Comparison of ENCODE assay signal across 15 cellular contexts in genomic region chr14:42884100-42884499, GRCh38.
DNase-seq lines count a peak whose midpoint lies in the region; ATAC-seq and TF ChIP-seq lines count a peak whose summit lies in the region.
"Had no signal": no experiment of that assay in that cellular context is flagged by ENCODE, and none has a peak within 500 bp of the region (broad histone marks: within the 10 kb centered on the region; RNA-seq: fewer than 3 reads in every experiment).

No MANE protein-coding gene starts in this region.

- POLR2A ChIA-PET in Panc1 (lab: Charles Lee) = no interaction called here
- POLR2A ChIA-PET in WTC11 (lab: Charles Lee) = interaction anchor here (0.5 kb wide), 1 partner anchor 21 kb away, joined by 3 read pairs; no protein-coding TSS in a partner anchor

- H3K4me1 ChIP-seq in Panc1 (ENCODE audit: control insufficient read depth, insufficient read depth, low read length) = no peaks in the 10 kb centered on the region
- no peaks in the 10 kb centered on the region for H3K4me1 ChIP-seq in psoas muscle
- no peaks in the 10 kb centered on the region for H3K4me1 ChIP-seq in transverse colon
- H3K4me1 ChIP-seq: tibial artery had no signal

- peaks cover 6% of the 10 kb centered on the region for H3K4me1 Mint-ChIP-seq in osteocyte (ENCODE audit: unreplicated experiment)
- no peaks in the 10 kb centered on the region for H3K4me1 Mint-ChIP-seq in WTC11
- H3K4me1 Mint-ChIP-seq: IgD-negative memory B cell, T-cell had no signal

- no TSS peak for BruUV-seq in Panc1 (replicated peaks; lab: Mats Ljungman, UMichigan)

- H3K9me3 ChIP-seq in Panc1 (ENCODE audit: control insufficient read depth, insufficient read depth, low read depth, low read length) (no peaks in the 10 kb centered on the region), psoas muscle (peaks cover 3% of the 10 kb centered on the region), transverse colon (no peaks in the 10 kb centered on the region)
- H3K9me3 ChIP-seq: tibial artery had no signal

- intact Hi-C loops in Panc1 (cut with micrococcal nuclease; ENCODE audit: unreplicated experiment) = no loop called here
- intact Hi-C loops in psoas muscle (cut with DNase I) = no loop called here
- intact Hi-C loops in transverse colon (cut with DNase I; ENCODE audit: low total_unique reads) = no loop called here

- DNase-seq in HL-60 (ENCODE audit: low read depth in 1 of 2, low spot score in 1 of 2) = peak; percentile 54 to 63
- DNase-seq in Panc1 (ENCODE audit: low read depth, low spot score) = peak; percentile 2
- DNase-seq in choroid plexus epithelial cell (ENCODE audit: low read depth) = peak; percentile 77
- DNase-seq in osteocyte (ENCODE audit: extremely low spot score, unreplicated experiment) = no peak
- no peak for DNase-seq in psoas muscle
- no peak for DNase-seq in WTC11 (ENCODE audit: low spot score)
- no peak for DNase-seq in transverse colon
- no peak for DNase-seq in DMS153 treated with DMSO at 0.1 percent for 48 hours (lab: John Stamatoyannopoulos, UW; ENCODE audit: unreplicated experiment)
- DNase-seq: activated CD8-positive, alpha-beta memory T cell treated with anti-CD3 and anti-CD28 coated beads, Interleukin-2, amount 50 U/mL, for 48 hours; aorta; DND-41; T-cell; tibial artery had no signal

- TF ChIP-seq EP300 in transverse colon (IDR thresholded peaks at IDR 0.05; ENCODE audit: low read depth) = no peak

- H3K36me3 ChIP-seq in Panc1 (ENCODE audit: control insufficient read depth, insufficient read depth, low read length) (no peaks in the 10 kb centered on the region), psoas muscle (ENCODE audit: insufficient read depth in 1 of 2, low read depth in 1 of 2) (no peaks in the 10 kb centered on the region), transverse colon (no peaks in the 10 kb centered on the region)
- H3K36me3 ChIP-seq: tibial artery had no signal

- CTCF ChIA-PET in Panc1 (lab: Charles Lee) (no interaction called here), WTC11 (lab: Charles Lee) (no interaction called here)

- ATAC-seq in Panc1 (no peak), psoas muscle (no peak), WTC11 (no peak)
- ATAC-seq: T-cell had no signal

- H3K36me3 Mint-ChIP-seq in osteocyte (ENCODE audit: unreplicated experiment) = no peaks in the 10 kb centered on the region
- peaks cover 12% of the 10 kb centered on the region for H3K36me3 Mint-ChIP-seq in WTC11
- H3K36me3 Mint-ChIP-seq: T-cell had no signal

- no peak overlapping the region for H3K4me3 Mint-ChIP-seq in osteocyte (ENCODE audit: unreplicated experiment)
- no peak overlapping the region for H3K4me3 Mint-ChIP-seq in WTC11
- H3K4me3 Mint-ChIP-seq: IgD-negative memory B cell, T-cell had no signal

- no peak for TF ChIP-seq CTCF in HL-60 (IDR thresholded peaks at IDR 0.05; ENCODE audit: insufficient read depth, low read length)
- TF ChIP-seq CTCF in Panc1 (IDR thresholded peaks at IDR 0.05) = no peak
- no peak for TF ChIP-seq CTCF in choroid plexus epithelial cell (conservative IDR thresholded peaks at IDR 0.05; ENCODE audit: low read depth, low read length)
- TF ChIP-seq CTCF in osteocyte (IDR thresholded peaks at IDR 0.05) = no peak
- no peak for TF ChIP-seq CTCF in psoas muscle (IDR thresholded peaks at IDR 0.05)
- TF ChIP-seq CTCF in WTC11 (IDR thresholded peaks at IDR 0.05) = no peak
- no peak for TF ChIP-seq CTCF in transverse colon (IDR thresholded peaks at IDR 0.05)

- H3K9me3 Mint-ChIP-seq in osteocyte (ENCODE audit: unreplicated experiment) (no peaks in the 10 kb centered on the region), WTC11 (peaks cover 19% of the 10 kb centered on the region)

- peak overlapping the region; percentile 7 for H3K27ac Mint-ChIP-seq in osteocyte (ENCODE audit: unreplicated experiment)
- H3K27ac Mint-ChIP-seq in WTC11 = no peak overlapping the region
- H3K27ac Mint-ChIP-seq: IgD-negative memory B cell, T-cell had no signal

- TF ChIP-seq POLR2A in transverse colon (IDR thresholded peaks at IDR 0.05) = no peak

- in situ Hi-C loops in Panc1 (cut with HindIII; ENCODE audit: low pct_unique_long_range_greater_than_20kb, low sequenced_read_pairs) = no loop called here
- in situ Hi-C loops in transverse colon (cut with MboI; ENCODE audit: low pct_ligation_motif_present in 1 of 4, low pct_unique_long_range_greater_than_20kb in 1 of 4, low sequenced_read_pairs in 3 of 4) = no loop called here

- H3K27ac ChIP-seq in HL-60 (replicated peaks) (peak overlapping the region; percentile 38), Panc1 (ENCODE audit: low read length) (no peak overlapping the region), psoas muscle (no peak overlapping the region), transverse colon (no peak overlapping the region)
- H3K27ac ChIP-seq: tibial artery had no signal

- H3K27me3 Mint-ChIP-seq in osteocyte (ENCODE audit: unreplicated experiment) (no peaks in the 10 kb centered on the region), WTC11 (ENCODE audit: low read depth) (no peaks in the 10 kb centered on the region)
- H3K27me3 Mint-ChIP-seq: IgD-negative memory B cell, T-cell had no signal

- no peaks in the 10 kb centered on the region for H3K27me3 ChIP-seq in HL-60 (ENCODE audit: insufficient read depth, poor library complexity, severe bottlenecking)
- no peaks in the 10 kb centered on the region for H3K27me3 ChIP-seq in Panc1 (ENCODE audit: control insufficient read depth, insufficient read depth, low read length)
- H3K27me3 ChIP-seq in psoas muscle (ENCODE audit: insufficient read depth in 3 of 3, low read length in 2 of 3) = no peaks in the 10 kb centered on the region
- no peaks in the 10 kb centered on the region for H3K27me3 ChIP-seq in transverse colon
- H3K27me3 ChIP-seq: tibial artery had no signal

- no peak overlapping the region for H3K4me3 ChIP-seq in HL-60 (replicated peaks; ENCODE audit: insufficient read depth, low read length)
- H3K4me3 ChIP-seq in Panc1 (ENCODE audit: low read depth in 2 of 2, low read length in 2 of 2) = no peak overlapping the region
- H3K4me3 ChIP-seq in choroid plexus epithelial cell (ENCODE audit: low read depth, low read length) = no peak overlapping the region
- H3K4me3 ChIP-seq in psoas muscle = no peak overlapping the region
- H3K4me3 ChIP-seq in transverse colon = no peak overlapping the region
- H3K4me3 ChIP-seq: lung, tibial artery had no signal

TF ChIP-seq in WTC11, 78 proteins besides CTCF, POLR2A, EP300 and RAD21:
- TF ChIP-seq NR3C1 (CRISPR knock-in tag; conservative IDR thresholded peaks at IDR 0.05; ENCODE audit: low read depth) (no peak), MYBL2 (CRISPR knock-in tag; IDR thresholded peaks at IDR 0.05) (no peak), ZNF416 (CRISPR knock-in tag; IDR thresholded peaks at IDR 0.05) (no peak), JUN (CRISPR knock-in tag; IDR thresholded peaks at IDR 0.05) (no peak), RORB (CRISPR knock-in tag; IDR thresholded peaks at IDR 0.05) (no peak), TP53 (CRISPR knock-in tag; IDR thresholded peaks at IDR 0.05) (no peak), NR1H2 (CRISPR knock-in tag; IDR thresholded peaks at IDR 0.05) (no peak), ZNF671 (CRISPR knock-in tag; IDR thresholded peaks at IDR 0.05) (no peak), SMAD4 (CRISPR knock-in tag; IDR thresholded peaks at IDR 0.05) (no peak), TEAD4 (CRISPR knock-in tag; IDR thresholded peaks at IDR 0.05) (no peak), E2F1 (CRISPR knock-in tag; IDR thresholded peaks at IDR 0.05) (no peak)
- TF ChIP-seq, protein P1, sequence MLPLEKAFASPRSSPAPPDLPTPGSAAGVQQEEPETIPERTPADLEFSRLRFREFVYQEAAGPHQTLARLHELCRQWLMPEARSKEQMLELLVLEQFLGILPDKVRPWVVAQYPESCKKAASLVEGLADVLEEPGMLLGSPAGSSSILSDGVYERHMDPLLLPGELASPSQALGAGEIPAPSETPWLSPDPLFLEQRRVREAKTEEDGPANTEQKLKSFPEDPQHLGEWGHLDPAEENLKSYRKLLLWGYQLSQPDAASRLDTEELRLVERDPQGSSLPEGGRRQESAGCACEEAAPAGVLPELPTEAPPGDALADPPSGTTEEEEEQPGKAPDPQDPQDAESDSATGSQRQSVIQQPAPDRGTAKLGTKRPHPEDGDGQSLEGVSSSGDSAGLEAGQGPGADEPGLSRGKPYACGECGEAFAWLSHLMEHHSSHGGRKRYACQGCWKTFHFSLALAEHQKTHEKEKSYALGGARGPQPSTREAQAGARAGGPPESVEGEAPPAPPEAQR (CRISPR knock-in tag; IDR thresholded peaks at IDR 0.05) = no peak
- TF ChIP-seq, protein P2, sequence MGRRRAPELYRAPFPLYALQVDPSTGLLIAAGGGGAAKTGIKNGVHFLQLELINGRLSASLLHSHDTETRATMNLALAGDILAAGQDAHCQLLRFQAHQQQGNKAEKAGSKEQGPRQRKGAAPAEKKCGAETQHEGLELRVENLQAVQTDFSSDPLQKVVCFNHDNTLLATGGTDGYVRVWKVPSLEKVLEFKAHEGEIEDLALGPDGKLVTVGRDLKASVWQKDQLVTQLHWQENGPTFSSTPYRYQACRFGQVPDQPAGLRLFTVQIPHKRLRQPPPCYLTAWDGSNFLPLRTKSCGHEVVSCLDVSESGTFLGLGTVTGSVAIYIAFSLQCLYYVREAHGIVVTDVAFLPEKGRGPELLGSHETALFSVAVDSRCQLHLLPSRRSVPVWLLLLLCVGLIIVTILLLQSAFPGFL (CRISPR knock-in tag; IDR thresholded peaks at IDR 0.05; ENCODE audit: borderline replicate concordance) = no peak

Comparison
In these comparisons a context has a peak if more than half of its experiments do, and no peak if none do; other contexts are left out.
1. DNase-seq: peak in HL-60 (2 of 2), Panc1 (single experiment) and choroid plexus epithelial cell (single experiment); none in osteocyte (single experiment), psoas muscle (0 of 2), WTC11 (single experiment), transverse colon (single experiment) and DMS153 treated with DMSO at 0.1 percent for 48 hours (single experiment).